In the genomic region with DNA sequence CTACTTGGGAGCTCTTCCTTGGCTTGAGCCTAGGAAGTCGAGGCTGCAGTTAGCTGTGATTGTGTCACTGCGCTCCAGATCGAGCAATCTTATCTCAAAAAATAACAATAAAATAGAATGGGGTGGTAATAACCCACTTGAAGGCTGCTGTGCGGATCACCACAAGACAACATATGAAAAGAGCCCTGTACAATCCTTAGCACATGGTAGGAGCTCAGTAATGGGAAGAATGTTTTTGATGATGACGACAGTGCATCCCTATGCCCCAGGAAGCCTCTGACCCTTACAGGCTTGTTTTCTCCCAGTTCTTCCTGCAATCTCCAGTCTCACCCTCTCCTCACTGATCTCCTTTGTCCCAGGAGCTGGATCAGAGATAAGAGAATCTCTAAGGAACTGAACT, we compare ENCODE assay signal across 24 cellular contexts. TPM values are rescaled to one million over a fixed set of nuclear protein-coding genes. Genes with fewer than 3 reads are reported as not detected.
"Had no signal": no experiment of that assay in that cellular context is flagged by ENCODE, and none has a peak within 500 bp of the region (broad histone marks: within the 10 kb centered on the region; RNA-seq: fewer than 3 reads in every experiment).

No MANE protein-coding gene starts in this region.

- H3K9me3 ChIP-seq: SJSA1 had no signal

- DNase-seq: IMR-90, Karpas-422, KG1, MG63, NCI-H1092, NCI-H1105 treated with DMSO at 0.1 percent for 48 hours, NCI-H1417 treated with DMSO at 0.1 percent for 48 hours, NCI-H146, NCI-H1694 treated with DMSO at 0.1 percent for 48 hours, NCI-H1930, NCI-H2081 treated with DMSO at 0.1 percent for 48 hours, NCI-H2171, NCI-H226, NCI-H446, NCI-H510A, NCI-H524 treated with DMSO at 0.1 percent for 48 hours, NCI-H69, NCI-H774, Right ventricle myocardium superior, RPMI8226, SIG-M5 had no signal

- H3K27me3 ChIP-seq: MG63, SJSA1 had no signal

- H3K36me3 ChIP-seq: SJSA1 had no signal

- H3K4me1 ChIP-seq: SJSA1 had no signal

- H3K27ac ChIP-seq: SJSA1, SK-N-MC had no signal

- ATAC-seq: HepG2 had no signal

- H3K4me3 ChIP-seq: MG63, SJSA1, SK-N-MC had no signal

RNA-seq across cellular contexts. Expression of gene SCUBE3, which starts 15.5 kb away (rescaled TPM):
- total RNA-seq: HepG2 had no signal
- polyA plus RNA-seq: HepG2 had no signal
